In the genomic region with DNA sequence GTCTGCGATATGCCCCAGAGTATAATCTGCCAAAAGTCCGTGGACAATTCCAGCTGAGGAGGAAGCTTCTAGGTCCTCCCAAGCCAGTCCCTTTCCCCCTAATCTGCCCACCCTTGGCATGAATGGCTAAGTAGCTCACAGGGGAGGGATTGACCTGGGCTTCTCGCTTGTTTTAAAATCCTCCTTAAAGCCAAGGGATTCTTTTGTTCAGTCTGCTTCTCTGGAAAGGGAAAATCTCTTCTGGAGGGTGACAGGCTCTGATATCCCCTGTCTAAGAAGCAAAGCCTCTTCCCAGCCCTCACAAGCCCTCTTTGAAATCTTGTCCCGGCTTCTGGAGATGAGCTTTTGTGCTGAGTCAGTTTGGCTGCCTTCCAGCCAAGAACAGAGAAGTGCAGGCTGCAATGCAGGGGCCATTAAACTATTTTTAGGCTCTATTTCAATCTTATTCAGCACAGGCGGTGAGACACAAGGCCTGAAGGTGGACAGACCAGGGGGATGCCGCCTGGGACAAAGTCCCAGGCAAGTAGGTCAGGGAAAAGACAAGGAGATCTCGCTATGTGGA, we compare ENCODE assay signal across 8 cellular contexts. TPM values are rescaled to one million over a fixed set of nuclear protein-coding genes. Genes with fewer than 3 reads are reported as not detected.
DNase-seq lines count a peak whose midpoint lies in the region; ATAC-seq and TF ChIP-seq lines count a peak whose summit lies in the region.

No MANE protein-coding gene starts in this region.

- no peak for DNase-seq in activated naive CD4-positive, alpha-beta T cell treated with anti-CD3 and anti-CD28 coated beads for 36 hours
- DNase-seq in activated naive CD4-positive, alpha-beta T cell treated with Interleukin-2 at 50 U/mL for 16 hours: no peak
- DNase-seq in adipocyte (ENCODE audit: low read depth) (peak; percentile 82), right atrium auricular region (ENCODE audit: low spot score) (peak; percentile 64), ureter (ENCODE audit: low spot score) (peak; percentile 53), cortex of kidney (lab: John Stamatoyannopoulos, UW) (no peak)

- H3K4me1 ChIP-seq in adipocyte (ENCODE audit: control insufficient read depth, insufficient read depth, low read length): peaks cover 8% of the 10 kb centered on the region
- peaks cover 0 to 7% of the 10 kb centered on the region in 2 donors for H3K4me1 ChIP-seq in right atrium auricular region

- H3K9me3 Mint-ChIP-seq in activated naive CD4-positive, alpha-beta T cell treated with anti-CD3 and anti-CD28 coated beads for 36 hours: no peaks in the 10 kb centered on the region

- no peak for TF ChIP-seq CTCF in right atrium auricular region (IDR thresholded peaks at IDR 0.05)

- H3K4me1 Mint-ChIP-seq in activated naive CD4-positive, alpha-beta T cell treated with anti-CD3 and anti-CD28 coated beads for 36 hours (ENCODE audit: low read depth): no peaks in the 10 kb centered on the region

- no peak for ATAC-seq in HG03159 (IDR thresholded peaks at IDR 0.05; ENCODE audit: unreplicated experiment)
- no peak for ATAC-seq in GM18502 (IDR thresholded peaks at IDR 0.05; ENCODE audit: poor library complexity, unreplicated experiment)

- intact Hi-C loops in activated naive CD4-positive, alpha-beta T cell treated with anti-CD3 and anti-CD28 coated beads for 36 hours (cut with micrococcal nuclease): no loop called here

- H3K4me3 Mint-ChIP-seq in activated naive CD4-positive, alpha-beta T cell treated with anti-CD3 and anti-CD28 coated beads for 36 hours: no peak overlapping the region

- H3K27ac Mint-ChIP-seq in activated naive CD4-positive, alpha-beta T cell treated with anti-CD3 and anti-CD28 coated beads for 36 hours: peak overlapping the region; percentile 1

- no peaks in the 10 kb centered on the region for H3K9me3 ChIP-seq in adipocyte (ENCODE audit: control insufficient read depth, low read length)
- no peaks in the 10 kb centered on the region for H3K9me3 ChIP-seq in right atrium auricular region

- peak overlapping the region; percentile 59 for H3K9ac ChIP-seq in adipocyte (ENCODE audit: low read length)

- CTCF ChIA-PET in activated naive CD4-positive, alpha-beta T cell treated with anti-CD3 and anti-CD28 coated beads for 36 hours (lab: Charles Lee): no interaction called here

- no peak overlapping the region for H3K27ac ChIP-seq in right atrium auricular region

- H3K27me3 ChIP-seq in adipocyte (replicated peaks; ENCODE audit: control insufficient read depth, insufficient read depth, low read length) (no peaks in the 10 kb centered on the region), right atrium auricular region (no peaks in the 10 kb centered on the region)

- H3K27me3 Mint-ChIP-seq in activated naive CD4-positive, alpha-beta T cell treated with anti-CD3 and anti-CD28 coated beads for 36 hours (ENCODE audit: low read depth): no peaks in the 10 kb centered on the region

- peaks cover 19% of the 10 kb centered on the region for H3K36me3 Mint-ChIP-seq in activated naive CD4-positive, alpha-beta T cell treated with anti-CD3 and anti-CD28 coated beads for 36 hours (ENCODE audit: low read depth)

- H3K36me3 ChIP-seq in adipocyte (ENCODE audit: control insufficient read depth, insufficient read depth, low read length, severe bottlenecking) (peaks cover 30% of the 10 kb centered on the region), right atrium auricular region (peaks cover 27% of the 10 kb centered on the region)

- H3K4me3 ChIP-seq in adipocyte (ENCODE audit: low read length): no peak overlapping the region
- H3K4me3 ChIP-seq in right atrium auricular region: no peak overlapping the region

RNA-seq across cellular contexts. Expression of gene NEFH, which starts 23.9 kb away (rescaled TPM):
- total RNA-seq in activated naive CD4-positive, alpha-beta T cell treated with anti-CD3 and anti-CD28 coated beads for 36 hours: 1 to 10 TPM; 2.5 to 3.5 TPM
- under 1 TPM; 0.22 to 0.28 TPM for total RNA-seq in right atrium auricular region
- total RNA-seq in ureter: 0.86 TPM

RNA-seq across cellular contexts. Expression of gene THOC5, which starts 49.7 kb away (rescaled TPM):
- total RNA-seq in activated naive CD4-positive, alpha-beta T cell treated with anti-CD3 and anti-CD28 coated beads for 36 hours: 10 to 100 TPM; 54.8 to 55.1 TPM
- total RNA-seq in right atrium auricular region (10 to 100 TPM; 34.9 to 42.7 TPM), ureter (42.4 TPM)

Comparison
In these comparisons a context has a peak if more than half of its experiments do, and no peak if none do; other contexts are left out.
1. DNase-seq: peak in adipocyte (single experiment), right atrium auricular region (single experiment) and ureter (single experiment); none in activated naive CD4-positive, alpha-beta T cell treated with anti-CD3 and anti-CD28 coated beads for 36 hours (single experiment), activated naive CD4-positive, alpha-beta T cell treated with Interleukin-2 at 50 U/mL for 16 hours (single experiment) and cortex of kidney (single experiment).